1 cellular context compared by ENCODE assay signal in the genomic region with DNA sequence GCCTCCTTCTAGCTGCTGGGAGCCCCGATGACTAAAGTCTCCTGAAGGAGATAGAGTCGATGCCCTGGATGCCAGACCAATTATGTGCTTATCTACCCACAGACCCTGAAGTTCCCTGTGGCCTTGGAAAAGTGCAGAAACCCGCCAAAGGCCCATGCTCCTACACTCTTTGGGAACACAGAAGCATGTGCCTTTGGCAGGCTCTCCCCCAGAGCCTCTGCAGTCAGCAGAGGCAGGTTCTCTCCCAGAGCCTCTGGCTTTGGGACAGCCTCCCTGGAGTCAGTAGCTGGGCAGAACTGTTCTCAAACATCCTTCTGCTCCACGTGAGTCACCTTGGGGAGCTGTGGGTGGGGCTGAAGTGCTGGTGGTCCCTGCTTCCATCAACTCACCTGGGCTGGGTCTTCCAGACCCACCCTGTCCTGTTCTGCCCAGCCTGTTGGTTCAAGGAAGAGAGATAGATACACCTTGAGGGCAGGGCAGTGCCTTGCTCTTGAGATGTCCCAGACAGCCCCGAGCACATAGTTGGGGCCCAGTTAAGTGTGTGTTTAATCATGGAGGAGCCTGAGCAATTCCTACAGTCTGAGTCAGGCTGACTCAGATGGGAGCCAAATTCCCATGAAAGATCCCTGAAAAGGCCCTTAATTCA.
TF ChIP-seq lines count a peak whose summit lies in the region.

No MANE protein-coding gene starts in this region.

TF ChIP-seq in endothelial cell of umbilical vein, 7 proteins besides CTCF, POLR2A, EP300 and RAD21:
- no peak for TF ChIP-seq POLR2AphosphoS5 (IDR thresholded peaks at IDR 0.05; ENCODE audit: insufficient read depth, low read depth, low read length)
- TF ChIP-seq, protein P1, sequence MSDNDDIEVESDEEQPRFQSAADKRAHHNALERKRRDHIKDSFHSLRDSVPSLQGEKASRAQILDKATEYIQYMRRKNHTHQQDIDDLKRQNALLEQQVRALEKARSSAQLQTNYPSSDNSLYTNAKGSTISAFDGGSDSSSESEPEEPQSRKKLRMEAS (IDR thresholded peaks at IDR 0.05; ENCODE audit: insufficient read depth, insufficient read length) = no peak
- no peak for TF ChIP-seq MYC (IDR thresholded peaks at IDR 0.05; ENCODE audit: low read depth, low read length)
- TF ChIP-seq EZH2 (IDR thresholded peaks at IDR 0.05; ENCODE audit: borderline replicate concordance, low read depth, low read length, severe bottlenecking) = no peak
- TF ChIP-seq FOS (IDR thresholded peaks at IDR 0.05; ENCODE audit: borderline replicate concordance, insufficient read depth, low read length) = peak; percentile 58
